Comparison of ENCODE assay signal across 10 cellular contexts in the genomic region with DNA sequence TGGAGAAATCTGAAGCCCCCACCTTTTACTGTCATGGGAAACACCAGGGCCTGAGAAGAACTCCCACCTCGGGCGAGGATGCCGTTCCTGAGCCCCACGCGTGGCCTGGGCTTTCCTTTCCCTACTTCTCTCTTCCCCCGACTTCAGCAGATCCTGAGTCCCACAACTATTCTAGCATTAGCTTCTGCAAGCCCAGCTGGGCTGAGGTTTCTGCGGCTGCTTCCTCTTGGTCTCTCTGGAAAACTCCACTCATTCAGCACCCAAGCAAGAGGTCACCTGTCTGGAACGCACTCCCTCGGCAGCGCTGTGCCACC. TPM values are rescaled to one million over a fixed set of nuclear protein-coding genes. Genes with fewer than 3 reads are reported as not detected.
A peak's percentile ranks its signal among the peaks of the same experiment; 100 is the strongest.
DNase-seq lines count a peak whose midpoint lies in the region; ATAC-seq and TF ChIP-seq lines count a peak whose summit lies in the region.
"Had no signal": no experiment of that assay in that cellular context is flagged by ENCODE, and none has a peak within 500 bp of the region (broad histone marks: within the 10 kb centered on the region; RNA-seq: fewer than 3 reads in every experiment).

No MANE protein-coding gene starts in this region.

- ATAC-seq in lower lobe of right lung = no peak
- ATAC-seq: GM12878 had no signal

- H3K4me1 ChIP-seq in lower lobe of right lung = peaks cover 21% of the 10 kb centered on the region

- intact Hi-C loops in lower lobe of right lung (cut with DNase I) = no loop called here

- peaks cover 27% of the 10 kb centered on the region for H3K4me1 Mint-ChIP-seq in chondrocyte (ENCODE audit: low read depth)
- H3K4me1 Mint-ChIP-seq: IgD-negative memory B cell had no signal

- no peaks in the 10 kb centered on the region for H3K9me3 ChIP-seq in lower lobe of right lung
- H3K9me3 ChIP-seq: Peyer's patch had no signal

- no peaks in the 10 kb centered on the region for H3K27me3 ChIP-seq in lower lobe of right lung (ENCODE audit: low read depth)
- H3K27me3 ChIP-seq: Peyer's patch had no signal

- in situ Hi-C loops in KBM-7 (cut with MboI; ENCODE audit: low pct_unique_long_range_greater_than_20kb, low sequenced_read_pairs) = no loop called here

- H3K27me3 Mint-ChIP-seq in chondrocyte (ENCODE audit: low read depth) = no peaks in the 10 kb centered on the region

- no peaks in the 10 kb centered on the region for H3K36me3 ChIP-seq in lower lobe of right lung
- H3K36me3 ChIP-seq: Peyer's patch had no signal

- no peak overlapping the region for H3K27ac ChIP-seq in lower lobe of right lung
- H3K27ac ChIP-seq in substantia nigra (ENCODE audit: low read depth, low read length, poor library complexity, severe bottlenecking) = peak overlapping the region; percentile 56

- peak overlapping the region; percentile 50 for H3K27ac Mint-ChIP-seq in chondrocyte (ENCODE audit: unreplicated experiment)
- H3K27ac Mint-ChIP-seq: IgD-negative memory B cell had no signal

- peaks cover 3% of the 10 kb centered on the region for H3K9me3 Mint-ChIP-seq in chondrocyte (ENCODE audit: low read depth)

- TF ChIP-seq CTCF in chondrocyte (IDR thresholded peaks at IDR 0.05) (no peak), lower lobe of right lung (IDR thresholded peaks at IDR 0.05) (no peak)

- no peaks in the 10 kb centered on the region for H3K36me3 Mint-ChIP-seq in chondrocyte (ENCODE audit: low read depth)

- DNase-seq in KBM-7 (peak; percentile 55), chondrocyte (ENCODE audit: low spot score) (peak; percentile 72), lower lobe of right lung (no peak), substantia nigra (lab: John Stamatoyannopoulos, UW) (no peak), NCI-H1092 (lab: John Stamatoyannopoulos, UW) (no peak), NOMO-1 (lab: John Stamatoyannopoulos, UW; ENCODE audit: unreplicated experiment in 2 of 2) (no peak)
- no peak for DNase-seq in stimulated activated CD4-positive, alpha-beta T cell treated with anti-CD3 and anti-CD28 coated beads, Interleukin-2, amount 100 ng/mL, for 48 hours

- H3K4me3 ChIP-seq in lower lobe of right lung = peak overlapping the region; percentile 77
- H3K4me3 ChIP-seq: GM12878 had no signal

- peak overlapping the region; percentile 90 for H3K4me3 Mint-ChIP-seq in chondrocyte (ENCODE audit: unreplicated experiment)
- H3K4me3 Mint-ChIP-seq: IgD-negative memory B cell had no signal

RNA-seq across cellular contexts. Expression of a gene that starts 0.8 kb away (rescaled TPM):
- 53.1 to 57.8 TPM (median 57.1 TPM) in 3 replicates for total RNA-seq in chondrocyte
- 44.8 TPM for total RNA-seq in lower lobe of right lung

Comparison
In these comparisons a context has a peak if more than half of its experiments do, and no peak if none do; other contexts are left out.
1. DNase-seq: peak in KBM-7 (single experiment) and chondrocyte (single experiment); none in lower lobe of right lung (single experiment), substantia nigra (0 of 49), stimulated activated CD4-positive, alpha-beta T cell treated with anti-CD3 and anti-CD28 coated beads, Interleukin-2, amount 100 ng/mL, for 48 hours (0 of 2), NCI-H1092 (single experiment) and NOMO-1 (0 of 2).